9 cellular contexts compared by ENCODE assay signal in genomic region chr11:128453444-128454336, GRCh38.
DNase-seq lines count a peak whose midpoint lies in the region; ATAC-seq and TF ChIP-seq lines count a peak whose summit lies in the region.
"Had no signal": no experiment of that assay in that cellular context is flagged by ENCODE, and none has a peak within 500 bp of the region (broad histone marks: within the 10 kb centered on the region; RNA-seq: fewer than 3 reads in every experiment).

No MANE protein-coding gene starts in this region.

- no peak for DNase-seq in activated CD4-positive, CD25-positive, alpha-beta regulatory T cell (lab: John Stamatoyannopoulos, UW)
- DNase-seq in iris pigment epithelial cell (ENCODE audit: low read depth) (peak; percentile 96), tibial artery (peak; percentile 73 to 78), NOMO-1 (lab: John Stamatoyannopoulos, UW; ENCODE audit: unreplicated experiment in 2 of 2) (no peak), NCI-H2107 (lab: John Stamatoyannopoulos, UW) (no peak)

- intact Hi-C loops in tibial artery (cut with DNase I; ENCODE audit: low total_unique reads) = no loop called here

- peaks cover 45% of the 10 kb centered on the region for H3K36me3 Mint-ChIP-seq in activated T-helper 17 cell treated with anti-CD3 and anti-CD28 coated beads, Interleukin-2, amount 50 U/mL, for 72 hours (ENCODE audit: low read depth)

- no peaks in the 10 kb centered on the region for H3K27me3 Mint-ChIP-seq in activated T-helper 17 cell treated with anti-CD3 and anti-CD28 coated beads, Interleukin-2, amount 50 U/mL, for 72 hours

- H3K36me3 ChIP-seq in tibial artery = peaks cover 0 to 21% (median 18%) of the 10 kb centered on the region in 3 donors

- H3K27me3 ChIP-seq in tibial artery = no peaks in the 10 kb centered on the region
- H3K27me3 ChIP-seq: BLaER1 had no signal

- peaks cover 7% of the 10 kb centered on the region for H3K9me3 Mint-ChIP-seq in activated T-helper 17 cell treated with anti-CD3 and anti-CD28 coated beads, Interleukin-2, amount 50 U/mL, for 72 hours

- TF ChIP-seq CTCF in tibial artery (IDR thresholded peaks at IDR 0.05) = no peak

- H3K4me3 Mint-ChIP-seq in activated T-helper 17 cell treated with anti-CD3 and anti-CD28 coated beads, Interleukin-2, amount 50 U/mL, for 72 hours = peak overlapping the region; percentile 57

- peaks cover 0 to 43% (median 24%) of the 10 kb centered on the region in 4 donors for H3K4me1 ChIP-seq in tibial artery

- peak overlapping the region; percentile 85 for H3K27ac Mint-ChIP-seq in activated T-helper 17 cell treated with anti-CD3 and anti-CD28 coated beads, Interleukin-2, amount 50 U/mL, for 72 hours

- peak; percentile 37 to 42 for ATAC-seq in activated CD4-positive, CD25-positive, alpha-beta regulatory T cell treated with anti-CD3 and anti-CD28 coated beads, Interleukin-2, amount 50 U/mL, for 24 hours
- peak; percentile 54 for ATAC-seq in activated T-helper 17 cell treated with anti-CD3 and anti-CD28 coated beads, Interleukin-2, amount 50 U/mL, for 72 hours (replicated peaks)
- no peak for ATAC-seq in HG02840 (IDR thresholded peaks at IDR 0.05; ENCODE audit: low FRiP score, unreplicated experiment)

- peaks cover 56% of the 10 kb centered on the region for H3K4me1 Mint-ChIP-seq in activated T-helper 17 cell treated with anti-CD3 and anti-CD28 coated beads, Interleukin-2, amount 50 U/mL, for 72 hours

- no peak overlapping the region for H3K4me3 ChIP-seq in tibial artery
- H3K4me3 ChIP-seq: BLaER1 had no signal

- H3K9me3 ChIP-seq in tibial artery = no peaks in the 10 kb centered on the region
- H3K9me3 ChIP-seq: BLaER1 had no signal

- peak overlapping the region; percentile 36 to 80 for H3K27ac ChIP-seq in tibial artery
- H3K27ac ChIP-seq: BLaER1 had no signal

Comparison
In these comparisons a context has a peak if more than half of its experiments do, and no peak if none do; other contexts are left out.
1. DNase-seq: peak in iris pigment epithelial cell (single experiment) and tibial artery (2 of 2); none in activated CD4-positive, CD25-positive, alpha-beta regulatory T cell (0 of 4), NOMO-1 (0 of 2) and NCI-H2107 (single experiment).